18 cellular contexts compared by ENCODE assay signal in the genomic region with DNA sequence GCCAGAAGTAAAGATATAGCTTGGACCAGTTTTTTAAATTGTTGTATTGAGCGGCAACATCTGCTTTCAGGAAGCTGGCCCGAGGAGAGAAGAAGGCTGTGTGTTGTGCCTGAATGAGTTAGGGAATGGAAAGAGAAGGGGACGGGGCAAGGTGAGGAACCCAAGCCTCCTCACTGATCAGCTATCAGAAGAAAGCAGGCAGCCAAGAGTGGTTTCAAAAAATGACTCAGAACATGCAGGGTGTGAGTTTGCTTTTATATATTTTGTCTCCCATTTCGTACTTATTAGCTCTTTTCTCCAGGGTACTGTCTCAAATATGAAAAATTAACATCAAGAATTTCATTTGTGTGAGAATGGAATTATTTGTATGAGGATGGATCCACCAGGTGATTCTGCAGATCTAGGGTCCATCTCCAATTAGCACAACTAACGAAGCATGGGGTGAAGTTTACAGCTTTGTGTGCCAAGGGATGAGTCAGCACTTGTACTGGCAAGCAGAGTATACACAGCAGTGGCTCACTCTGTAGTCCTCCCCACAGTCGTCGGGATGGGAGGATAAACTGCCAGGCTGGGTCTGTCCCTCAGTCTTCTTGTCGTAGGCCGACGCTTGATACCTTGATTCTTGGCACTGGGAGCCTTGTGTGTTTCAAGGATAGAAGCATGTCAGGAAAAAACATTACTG.
A peak's percentile ranks its signal among the peaks of the same experiment; 100 is the strongest.
DNase-seq lines count a peak whose midpoint lies in the region; ATAC-seq, FAIRE-seq and TF ChIP-seq lines count a peak whose summit lies in the region.
"Had no signal": no experiment of that assay in that cellular context is flagged by ENCODE, and none has a peak within 500 bp of the region (broad histone marks: within the 10 kb centered on the region; RNA-seq: fewer than 3 reads in every experiment).

No MANE protein-coding gene starts in this region.

- BruUV-seq in Panc1 (replicated peaks; lab: Mats Ljungman, UMichigan) = no TSS peak

- intact Hi-C loops in Panc1 (cut with micrococcal nuclease; ENCODE audit: unreplicated experiment) = no loop called here
- intact Hi-C loops in posterior vena cava (cut with DNase I) = no loop called here

- H3K27me3 ChIP-seq in Panc1 (ENCODE audit: control insufficient read depth, insufficient read depth, low read length) = no peaks in the 10 kb centered on the region
- no peaks in the 10 kb centered on the region for H3K27me3 ChIP-seq in H1 (replicated peaks in 1 of 4; ENCODE audit: control insufficient read depth in 3 of 4, extremely low read depth in 1 of 4, insufficient read depth in 3 of 4, low read length in 3 of 4)

- TF ChIP-seq EP300 in H1 (IDR thresholded peaks at IDR 0.05; ENCODE audit: borderline replicate concordance in 1 of 2, low read depth in 2 of 2, low read length in 2 of 2) = no peak

- no peak for TF ChIP-seq CTCF in Panc1 (IDR thresholded peaks at IDR 0.05)
- no peak for TF ChIP-seq CTCF in H1 (IDR thresholded peaks at IDR 0.05; ENCODE audit: control extremely low read depth in 1 of 3, insufficient read depth in 1 of 3, low read depth in 1 of 3, low read length in 3 of 3)
- TF ChIP-seq CTCF in HFFc6 (IDR thresholded peaks at IDR 0.05) = no peak

- H3K79me1 ChIP-seq in H1 (ENCODE audit: low read depth, low read length) = no peaks in the 10 kb centered on the region

- H3K9me3 ChIP-seq in Panc1 (ENCODE audit: control insufficient read depth, insufficient read depth, low read depth, low read length) (no peaks in the 10 kb centered on the region), H1 (ENCODE audit: insufficient read depth in 2 of 2, low read depth in 1 of 2, low read length in 1 of 2) (no peaks in the 10 kb centered on the region)

- no peak for TF ChIP-seq RAD21 in H1 (IDR thresholded peaks at IDR 0.05 in 1 of 2, conservative IDR thresholded peaks at IDR 0.05 in 1 of 2; ENCODE audit: low read depth in 2 of 2, low read length in 2 of 2)

- in situ Hi-C loops in Panc1 (cut with HindIII; ENCODE audit: low pct_unique_long_range_greater_than_20kb, low sequenced_read_pairs) = no loop called here

- no peak overlapping the region for H4K5ac ChIP-seq in H1 (ENCODE audit: insufficient read length, low read depth, low read length)

- no peak overlapping the region for H2BK12ac ChIP-seq in H1 (ENCODE audit: low read depth, low read length)

- H2AFZ ChIP-seq in H1 (ENCODE audit: low read length) = no peak overlapping the region

- DNase-seq in GM12891 (ENCODE audit: insufficient read length, low spot score) = no peak
- peak; percentile 2 for DNase-seq in Panc1 (ENCODE audit: low read depth, low spot score)
- no peak for DNase-seq in H1 (ENCODE audit: low read depth in 1 of 2, low spot score in 2 of 2)
- DNase-seq in pons (ENCODE audit: low spot score) = peak; percentile 4
- DNase-seq in posterior vena cava (ENCODE audit: low spot score) = no peak
- no peak for DNase-seq in HFFc6
- DNase-seq in cerebellum (ENCODE audit: low spot score) = no peak
- DNase-seq: activated CD4-positive, alpha-beta memory T cell treated with anti-CD3 and anti-CD28 coated beads, Interleukin-2, amount 10 ng/mL, durations not matched to agents 7 days and 5 days; endodermal cell; GOT3; NCI-H187 treated with DMSO at 0.1 percent for 48 hours; NCI-H526; stimulated activated CD4-positive, alpha-beta T cell treated with anti-CD3 and anti-CD28 coated beads, Interleukin-2, amount 100 ng/mL, for 24 hours; T1000 had no signal

- H3K18ac ChIP-seq in H1 (ENCODE audit: extremely low read depth, low read length) = 0 out of 2 replicates have a peak overlapping the region, but pooled peaks have one; percentile 13

- TF ChIP-seq POLR2A in GM12891 (IDR thresholded peaks at IDR 0.05; ENCODE audit: low read depth, low read length) (no peak), H1 (IDR thresholded peaks at IDR 0.05; ENCODE audit: control extremely low read depth in 1 of 2, low read depth in 2 of 2, low read length in 2 of 2) (no peak)

- H3K4me1 ChIP-seq in Panc1 (ENCODE audit: control insufficient read depth, insufficient read depth, low read length) (no peaks in the 10 kb centered on the region), H1 (replicated peaks in 1 of 4; ENCODE audit: control insufficient read depth in 3 of 4, insufficient read depth in 4 of 4, low read length in 3 of 4) (no peaks in the 10 kb centered on the region)

- no peak overlapping the region for H3K56ac ChIP-seq in H1 (replicated peaks; ENCODE audit: insufficient read length, low read depth, low read length)

- no peak overlapping the region for H2BK120ac ChIP-seq in H1 (replicated peaks; ENCODE audit: low read depth, low read length)

- H4K20me1 ChIP-seq in H1 (replicated peaks in 1 of 2; ENCODE audit: control insufficient read depth in 1 of 2, insufficient read depth in 2 of 2, low read length in 2 of 2) = peaks cover 0 to 3% of the 10 kb centered on the region in 2 experiments

- H3K36me3 Mint-ChIP-seq in HFFc6 (ENCODE audit: low read depth) = no peaks in the 10 kb centered on the region

- no peak overlapping the region for H3K9ac ChIP-seq in H1 (replicated peaks in 1 of 4; ENCODE audit: extremely low read depth in 1 of 4, low read depth in 3 of 4, low read length in 3 of 4)

- H3K36me3 ChIP-seq in Panc1 (ENCODE audit: control insufficient read depth, insufficient read depth, low read length) = no peaks in the 10 kb centered on the region
- H3K36me3 ChIP-seq in H1 (ENCODE audit: control insufficient read depth in 2 of 4, insufficient read depth in 4 of 4, low read length in 3 of 4) = no peaks in the 10 kb centered on the region

- H2BK15ac ChIP-seq in H1 (ENCODE audit: low read length) = no peak overlapping the region

- POLR2A ChIA-PET in Panc1 (lab: Charles Lee) = no interaction called here
- POLR2A ChIA-PET in H1 (lab: Charles Lee; ENCODE audit: partially characterized antibody) = no interaction called here

- FAIRE-seq in GM12891 (lab: Jason Lieb, UNC) (peak; percentile 84), H1 (lab: Jason Lieb, UNC) (no peak)

- H3K27ac Mint-ChIP-seq in HFFc6 = no peak overlapping the region
- H3K27ac Mint-ChIP-seq: activated CD4-positive, alpha-beta memory T cell treated with anti-CD3 and anti-CD28 coated beads, Interleukin-2, amount 10 ng/mL, durations not matched to agents 7 days and 5 days; activated T-helper 2 cell treated with anti-CD3 and anti-CD28 coated beads, Interferon-gamma antibody, Interleukin-2, Interleukin-4, amounts not matched to agents 10 μg/mL and 5 μg/mL and 100 μg/mL, durations not matched to agents 14 hours and 24 hours and 36 hours; endodermal cell had no signal

- no peaks in the 10 kb centered on the region; the same call in 1 of the 2 replicates for H3K23me2 ChIP-seq in H1 (ENCODE audit: low read depth, low read length)

- H2BK5ac ChIP-seq in H1 (ENCODE audit: low read depth, low read length) = no peak overlapping the region

- 87% methylated on average over 10 of the region's 10 CpGs; no CpG with 5 or more reads in 1 of the 2 experiments for WGBS in H1 (ENCODE audit: extremely low coverage in 1 of 2, insufficient coverage in 1 of 2, insufficient read length in 1 of 2, insufficient replicate concordance in 2 of 2, low coverage in 1 of 2, low lambda C conversion rate in 2 of 2, missing lambda C conversion rate in 1 of 2), 2 experiments

- H3K23ac ChIP-seq in H1 (ENCODE audit: insufficient read length) = no peak overlapping the region

- no peak for ATAC-seq in Panc1
- no peak for ATAC-seq in GM21737 (IDR thresholded peaks at IDR 0.05; ENCODE audit: unreplicated experiment)
- ATAC-seq: Right ventricle myocardium inferior had no signal

- H3K4me2 ChIP-seq in H1 (ENCODE audit: insufficient read depth in 1 of 2, low read depth in 2 of 2, low read length in 2 of 2) = no peak overlapping the region

- H3K4me3 ChIP-seq in Panc1 (ENCODE audit: low read depth in 2 of 2, low read length in 2 of 2) = no peak overlapping the region
- no peak overlapping the region for H3K4me3 ChIP-seq in H1 (ENCODE audit: extremely low read depth in 1 of 4, insufficient read depth in 2 of 4, low read depth in 3 of 4, low read length in 4 of 4)

- no peaks in the 10 kb centered on the region for H3K9me3 Mint-ChIP-seq in HFFc6
- H3K9me3 Mint-ChIP-seq: activated CD4-positive, alpha-beta memory T cell treated with anti-CD3 and anti-CD28 coated beads, Interleukin-2, amount 10 ng/mL, durations not matched to agents 7 days and 5 days; endodermal cell had no signal

- H3K27ac ChIP-seq in Panc1 (ENCODE audit: low read length) (no peak overlapping the region), H1 (ENCODE audit: low read depth, low read length) (no peak overlapping the region)
- H3K27ac ChIP-seq: C4-2B had no signal

- H3K27me3 Mint-ChIP-seq in HFFc6 (ENCODE audit: insufficient read depth) = peaks cover 7% of the 10 kb centered on the region; the same call in 1 of the 2 replicates
- H3K27me3 Mint-ChIP-seq: activated CD4-positive, alpha-beta memory T cell treated with anti-CD3 and anti-CD28 coated beads, Interleukin-2, amount 10 ng/mL, durations not matched to agents 7 days and 5 days had no signal

- CTCF ChIA-PET in Panc1 (lab: Charles Lee) = no interaction called here
- CTCF ChIA-PET in H1 (lab: Charles Lee; ENCODE audit: partially characterized antibody) = interaction anchor here (1.0 to 1.3 kb wide), 3 partner anchors 10 to 122 kb away, joined by 3 to 4 read pairs (median 3); no protein-coding TSS in a partner anchor

- H3K4ac ChIP-seq in H1 (replicated peaks; ENCODE audit: insufficient read length, low read depth, low read length) = no peak overlapping the region

- H3K14ac ChIP-seq in H1 (ENCODE audit: insufficient read length) = no peak overlapping the region

- no peak overlapping the region for H2AK5ac ChIP-seq in H1 (ENCODE audit: low read depth, low read length)

- no peak overlapping the region for H4K8ac ChIP-seq in H1 (ENCODE audit: extremely low read depth, insufficient read depth, low read length)

- no peaks in the 10 kb centered on the region for H3K4me1 Mint-ChIP-seq in HFFc6 (ENCODE audit: low read depth)
- H3K4me1 Mint-ChIP-seq: activated CD4-positive, alpha-beta memory T cell treated with anti-CD3 and anti-CD28 coated beads, Interleukin-2, amount 10 ng/mL, durations not matched to agents 7 days and 5 days; endodermal cell had no signal

- no peaks in the 10 kb centered on the region for H3K79me2 ChIP-seq in H1 (ENCODE audit: control insufficient read depth in 1 of 2, insufficient read depth in 2 of 2, low read length in 2 of 2)

- H3K4me3 Mint-ChIP-seq in HFFc6 = no peak overlapping the region
- H3K4me3 Mint-ChIP-seq: activated CD4-positive, alpha-beta memory T cell treated with anti-CD3 and anti-CD28 coated beads, Interleukin-2, amount 10 ng/mL, durations not matched to agents 7 days and 5 days; endodermal cell had no signal

- H4K91ac ChIP-seq in H1 (replicated peaks; ENCODE audit: insufficient read length, low read length) = no peak overlapping the region

- H2BK20ac ChIP-seq in H1 (ENCODE audit: low read length) = no peak overlapping the region

TF ChIP-seq in GM12891, 5 proteins besides CTCF, POLR2A, EP300 and RAD21 (continues in another document):
- TF ChIP-seq TAF1 (IDR thresholded peaks at IDR 0.05; ENCODE audit: low read depth, low read length) (no peak), SPI1 (IDR thresholded peaks at IDR 0.05; ENCODE audit: low read depth, low read length) (no peak), POLR2AphosphoS5 (IDR thresholded peaks at IDR 0.05; ENCODE audit: low read depth, low read length) (no peak)

TF ChIP-seq in H1, 55 proteins besides CTCF, POLR2A, EP300 and RAD21:
- TF ChIP-seq TAF7 (optimal IDR thresholded peaks at IDR 0.05; ENCODE audit: borderline replicate concordance, low read depth, low read length) = no peak
- TF ChIP-seq HDAC6 (IDR thresholded peaks at IDR 0.05; ENCODE audit: low read depth, low read length) = no peak

Comparison
In these comparisons a context has a peak if more than half of its experiments do, and no peak if none do; other contexts are left out.
1. DNase-seq: peak in Panc1 (single experiment) and pons (single experiment); none in GM12891 (single experiment), H1 (0 of 2), posterior vena cava (single experiment), HFFc6 (single experiment) and cerebellum (single experiment).